Comparison of ENCODE assay signal across 8 cellular contexts in the genomic region with DNA sequence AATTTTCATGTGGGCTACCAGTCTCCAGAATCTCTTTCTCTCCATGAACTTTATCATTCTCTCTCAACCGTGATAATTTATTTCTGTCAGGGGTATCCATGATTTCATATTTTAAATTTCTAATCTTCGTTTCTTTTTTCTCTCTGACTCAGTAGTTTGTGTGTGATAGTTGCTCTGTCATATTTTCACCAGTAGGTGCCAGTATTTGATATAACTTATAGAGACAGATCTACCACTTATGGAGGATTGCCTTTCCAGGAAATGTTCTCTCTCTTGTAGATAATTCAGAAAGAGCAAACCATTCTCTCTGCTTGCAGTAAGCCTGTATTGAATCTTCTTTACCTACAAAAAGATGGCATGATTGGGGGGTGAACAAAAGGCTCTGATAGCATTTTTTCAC.
DNase-seq lines count a peak whose midpoint lies in the region; ATAC-seq, FAIRE-seq and TF ChIP-seq lines count a peak whose summit lies in the region.

No MANE protein-coding gene starts in this region.

- peaks cover 2% of the 10 kb centered on the region for H3K4me1 Mint-ChIP-seq in activated T-cell treated with anti-CD3 and anti-CD28 coated beads, Interleukin-2, amount 50 U/mL, for 4 hours (ENCODE audit: low read depth)

- no peak overlapping the region for H3K4me3 Mint-ChIP-seq in activated T-cell treated with anti-CD3 and anti-CD28 coated beads, Interleukin-2, amount 50 U/mL, for 4 hours

- no peaks in the 10 kb centered on the region for H3K9me3 Mint-ChIP-seq in activated T-cell treated with anti-CD3 and anti-CD28 coated beads, Interleukin-2, amount 50 U/mL, for 4 hours

- H3K4me3 ChIP-seq in choroid plexus epithelial cell (ENCODE audit: low read depth, low read length), result no peak overlapping the region

- H3K27me3 Mint-ChIP-seq in activated T-cell treated with anti-CD3 and anti-CD28 coated beads, Interleukin-2, amount 50 U/mL, for 4 hours (ENCODE audit: low read depth), result peaks cover 3% of the 10 kb centered on the region

- DNase-seq in AG20443 (ENCODE audit: low spot score) (peak; percentile 30), GM19239 (ENCODE audit: insufficient read length, low spot score) (no peak), NCI-H345 treated with DMSO at 0.1 percent for 48 hours (lab: John Stamatoyannopoulos, UW; ENCODE audit: unreplicated experiment) (peak; percentile 45), choroid plexus epithelial cell (ENCODE audit: low read depth) (peak; percentile 65), midbrain (lab: John Stamatoyannopoulos, UW) (peak; percentile 2), posterior cingulate gyrus (no peak)
- no peak for DNase-seq in activated T-cell treated with anti-CD3 and anti-CD28 coated beads, Interleukin-2, amount 50 U/mL, for 4 hours

- intact Hi-C loops in posterior cingulate gyrus (cut with DNase I), result loop anchor here (5.0 kb wide), 1 partner anchor 241 kb away; no protein-coding TSS in a partner anchor

- ATAC-seq in GM19351 (IDR thresholded peaks at IDR 0.05; ENCODE audit: unreplicated experiment), result no peak
- ATAC-seq in activated T-cell treated with anti-CD3 and anti-CD28 coated beads, Interleukin-2, amount 50 U/mL, for 4 hours, result no peak

- peak; percentile 43 for TF ChIP-seq CTCF in choroid plexus epithelial cell (conservative IDR thresholded peaks at IDR 0.05; ENCODE audit: low read depth, low read length)

- peak; percentile 40 for FAIRE-seq in GM19239 (lab: Jason Lieb, UNC)

- H3K36me3 Mint-ChIP-seq in activated T-cell treated with anti-CD3 and anti-CD28 coated beads, Interleukin-2, amount 50 U/mL, for 4 hours (ENCODE audit: insufficient read depth), result no peaks in the 10 kb centered on the region

Comparison
In these comparisons a context has a peak if more than half of its experiments do, and no peak if none do; other contexts are left out.
1. DNase-seq: peak in AG20443 (single experiment), NCI-H345 treated with DMSO at 0.1 percent for 48 hours (single experiment), choroid plexus epithelial cell (single experiment) and midbrain (single experiment); none in GM19239 (single experiment), posterior cingulate gyrus (0 of 10) and activated T-cell treated with anti-CD3 and anti-CD28 coated beads, Interleukin-2, amount 50 U/mL, for 4 hours (single experiment).